ENCODE assay signal across 32 cellular contexts in the genomic region with DNA sequence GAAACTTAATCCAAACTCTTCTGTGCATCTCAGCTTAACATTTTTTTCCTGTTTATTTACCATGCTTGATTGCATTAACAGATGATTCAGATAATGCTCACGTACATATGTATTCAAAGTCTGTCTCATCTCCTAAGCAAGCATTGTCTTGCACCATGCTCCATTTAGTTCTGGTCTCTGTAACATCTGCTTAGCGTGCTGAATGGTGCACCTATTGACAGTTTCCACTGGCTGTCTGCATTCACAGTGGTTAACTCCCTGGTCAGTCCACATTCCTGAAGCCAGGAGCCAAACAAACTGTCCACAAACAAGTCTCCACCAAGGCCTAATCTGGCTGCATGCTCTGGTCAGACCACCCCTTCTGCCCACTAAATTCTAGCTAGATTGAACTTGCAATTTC.
DNase-seq lines count a peak whose midpoint lies in the region; ATAC-seq and TF ChIP-seq lines count a peak whose summit lies in the region.
"Had no signal": no experiment of that assay in that cellular context is flagged by ENCODE, and none has a peak within 500 bp of the region (broad histone marks: within the 10 kb centered on the region; RNA-seq: fewer than 3 reads in every experiment).

No MANE protein-coding gene starts in this region.

- H3K27ac ChIP-seq in DOHH2 (ENCODE audit: low read depth, low read length) (peak overlapping the region; percentile 82), OCI-LY1 (ENCODE audit: low read depth, low read length, poor library complexity, severe bottlenecking) (peak overlapping the region; percentile 28), epithelial cell of prostate (peak overlapping the region; percentile 32), lower lobe of right lung (no peak overlapping the region), suprapubic skin (no peak overlapping the region)
- H3K27ac ChIP-seq: neutrophil, thoracic aorta, uterus had no signal

- peaks cover 3% of the 10 kb centered on the region for H3K4me1 Mint-ChIP-seq in memory B cell
- H3K4me1 Mint-ChIP-seq in activated T-helper 2 cell treated with anti-CD3 and anti-CD28 coated beads, Interferon-gamma antibody, Interleukin-2, Interleukin-4, amounts not matched to agents 10 μg/mL and 5 μg/mL and 100 μg/mL, durations not matched to agents 14 hours and 24 hours and 36 hours (ENCODE audit: low read depth) = no peaks in the 10 kb centered on the region
- H3K4me1 Mint-ChIP-seq: activated CD4-positive, alpha-beta T cell treated with anti-CD3 and anti-CD28 coated beads for 36 hours; T-helper 17 cell had no signal

- no peaks in the 10 kb centered on the region for H3K27me3 Mint-ChIP-seq in memory B cell
- H3K27me3 Mint-ChIP-seq in activated T-helper 2 cell treated with anti-CD3 and anti-CD28 coated beads, Interferon-gamma antibody, Interleukin-2, Interleukin-4, amounts not matched to agents 10 μg/mL and 5 μg/mL and 100 μg/mL, durations not matched to agents 14 hours and 24 hours and 36 hours (ENCODE audit: low read depth) = no peaks in the 10 kb centered on the region
- H3K27me3 Mint-ChIP-seq: activated CD4-positive, alpha-beta T cell treated with anti-CD3 and anti-CD28 coated beads for 36 hours; B cell; T-helper 17 cell had no signal

- TF ChIP-seq POLR2A in suprapubic skin (IDR thresholded peaks at IDR 0.05) = no peak

- H3K27ac Mint-ChIP-seq in memory B cell = peak overlapping the region; percentile 53
- no peak overlapping the region for H3K27ac Mint-ChIP-seq in activated T-helper 2 cell treated with anti-CD3 and anti-CD28 coated beads, Interferon-gamma antibody, Interleukin-2, Interleukin-4, amounts not matched to agents 10 μg/mL and 5 μg/mL and 100 μg/mL, durations not matched to agents 14 hours and 24 hours and 36 hours
- H3K27ac Mint-ChIP-seq: activated CD4-positive, alpha-beta T cell treated with anti-CD3 and anti-CD28 coated beads for 36 hours; activated CD8-positive, alpha-beta T cell treated with anti-CD3 and anti-CD28 coated beads, Interleukin-2, amount 10 ng/mL, durations not matched to agents 7 days and 5 days; activated naive CD4-positive, alpha-beta T cell treated with anti-CD3 and anti-CD28 coated beads, Interleukin-2, amount 50 U/mL, for 72 hours; B cell; CD8-positive, alpha-beta T cell; T-helper 17 cell had no signal

- H3K9ac ChIP-seq in OCI-LY1 (ENCODE audit: low read length) = no peak overlapping the region

- H3K36me3 Mint-ChIP-seq in memory B cell = peaks cover 12% of the 10 kb centered on the region
- peaks cover 59% of the 10 kb centered on the region for H3K36me3 Mint-ChIP-seq in activated T-helper 2 cell treated with anti-CD3 and anti-CD28 coated beads, Interferon-gamma antibody, Interleukin-2, Interleukin-4, amounts not matched to agents 10 μg/mL and 5 μg/mL and 100 μg/mL, durations not matched to agents 14 hours and 24 hours and 36 hours (ENCODE audit: low read depth)

- H3K9me3 ChIP-seq in DOHH2 (ENCODE audit: control insufficient read depth, insufficient read depth, low read length) = no peaks in the 10 kb centered on the region
- no peaks in the 10 kb centered on the region for H3K9me3 ChIP-seq in OCI-LY1 (ENCODE audit: low read length)
- no peaks in the 10 kb centered on the region for H3K9me3 ChIP-seq in lower lobe of right lung
- no peaks in the 10 kb centered on the region for H3K9me3 ChIP-seq in suprapubic skin
- H3K9me3 ChIP-seq: neutrophil, thoracic aorta, uterus had no signal

- H4K20me1 ChIP-seq in DOHH2 (ENCODE audit: control insufficient read depth, insufficient read depth, low read depth, low read length) (no peaks in the 10 kb centered on the region), OCI-LY1 (ENCODE audit: insufficient read depth, low read length) (no peaks in the 10 kb centered on the region)

- H3K4me2 ChIP-seq in DOHH2 (ENCODE audit: low read length) = peak overlapping the region; percentile 62
- H3K4me2 ChIP-seq in OCI-LY1 (ENCODE audit: low read length) = no peak overlapping the region

- H3K4me1 ChIP-seq in DOHH2 (ENCODE audit: control insufficient read depth, low read length) (peaks cover 60% of the 10 kb centered on the region), OCI-LY1 (ENCODE audit: insufficient read depth, low read length, severe bottlenecking) (peaks cover 14% of the 10 kb centered on the region), lower lobe of right lung (no peaks in the 10 kb centered on the region), suprapubic skin (no peaks in the 10 kb centered on the region)
- H3K4me1 ChIP-seq: uterus had no signal

- DNase-seq in epithelial cell of prostate (ENCODE audit: low read depth, low spot score) (peak; percentile 56), memory B cell (ENCODE audit: low spot score in 2 of 2) (no peak), lower lobe of right lung (no peak), suprapubic skin (ENCODE audit: low spot score in 2 of 2) (no peak), RPMI8226 (no peak)
- no peak for DNase-seq in activated T-helper 2 cell treated with anti-CD3 and anti-CD28 coated beads, Interferon-gamma antibody, Interleukin-2, Interleukin-4, amounts not matched to agents 10 μg/mL and 5 μg/mL and 100 μg/mL, durations not matched to agents 14 hours and 24 hours and 36 hours (ENCODE audit: low spot score)
- DNase-seq: activated CD4-positive, alpha-beta T cell treated with anti-CD3 and anti-CD28 coated beads for 36 hours; activated CD8-positive, alpha-beta T cell treated with anti-CD3 and anti-CD28 coated beads, Interleukin-2, amount 10 ng/mL, durations not matched to agents 7 days and 5 days; anterior cingulate cortex; CD8-positive, alpha-beta T cell; central memory CD4-positive, alpha-beta T cell; dermis blood vessel endothelial cell; DMS 273 treated with DMSO at 0.1 percent for 48 hours; GDM1; head of caudate nucleus; KG1; left colon; MM.1S; NCI-H1436 treated with DMSO at 0.1 percent for 48 hours; NCI-H2107; OCI-M1; stimulated activated naive CD8-positive, alpha-beta T cell treated with anti-CD3 and anti-CD28 coated beads, Interleukin-15, Interleukin-2, amounts not matched to agents 100 U/mL and 50 U/mL, for 24 hours; T-helper 17 cell; uterus had no signal

- H3K79me2 ChIP-seq in DOHH2 (ENCODE audit: control insufficient read depth, low read length) (no peaks in the 10 kb centered on the region), OCI-LY1 (ENCODE audit: insufficient read depth, low read length) (no peaks in the 10 kb centered on the region)

- WGBS in suprapubic skin = 92% methylated on average over 2 of the region's 2 CpGs

- H3K4me3 ChIP-seq in DOHH2 (ENCODE audit: low read length) = peak overlapping the region; percentile 39
- H3K4me3 ChIP-seq in OCI-LY1 (ENCODE audit: low read depth, low read length, poor library complexity, severe bottlenecking) = no peak overlapping the region
- H3K4me3 ChIP-seq in lower lobe of right lung = no peak overlapping the region
- H3K4me3 ChIP-seq in suprapubic skin = no peak overlapping the region
- H3K4me3 ChIP-seq: thoracic aorta, uterus had no signal

- intact Hi-C loops in activated T-helper 2 cell treated with anti-CD3 and anti-CD28 coated beads, Interferon-gamma antibody, Interleukin-2, Interleukin-4, amounts not matched to agents 10 μg/mL and 5 μg/mL and 100 μg/mL, durations not matched to agents 14 hours and 24 hours and 36 hours (cut with micrococcal nuclease) = no loop called here
- intact Hi-C loops in lower lobe of right lung (cut with DNase I) = no loop called here

- no peaks in the 10 kb centered on the region for H3K27me3 ChIP-seq in DOHH2 (ENCODE audit: control insufficient read depth, low read length)
- no peaks in the 10 kb centered on the region for H3K27me3 ChIP-seq in OCI-LY1 (ENCODE audit: insufficient read depth, low read length)
- no peaks in the 10 kb centered on the region for H3K27me3 ChIP-seq in lower lobe of right lung (ENCODE audit: low read depth)
- H3K27me3 ChIP-seq in suprapubic skin = no peaks in the 10 kb centered on the region
- H3K27me3 ChIP-seq: neutrophil, uterus had no signal

- no peaks in the 10 kb centered on the region for H3K9me3 Mint-ChIP-seq in memory B cell
- no peaks in the 10 kb centered on the region for H3K9me3 Mint-ChIP-seq in activated T-helper 2 cell treated with anti-CD3 and anti-CD28 coated beads, Interferon-gamma antibody, Interleukin-2, Interleukin-4, amounts not matched to agents 10 μg/mL and 5 μg/mL and 100 μg/mL, durations not matched to agents 14 hours and 24 hours and 36 hours
- H3K9me3 Mint-ChIP-seq: activated naive CD4-positive, alpha-beta T cell treated with anti-CD3 and anti-CD28 coated beads, Interleukin-2, amount 50 U/mL, for 72 hours; CD8-positive, alpha-beta T cell had no signal

- TF ChIP-seq EP300 in suprapubic skin (IDR thresholded peaks at IDR 0.05) = no peak

- TF ChIP-seq CTCF in DOHH2 (IDR thresholded peaks at IDR 0.05; ENCODE audit: low read depth, low read length, poor library complexity, severe bottlenecking) = no peak
- no peak for TF ChIP-seq CTCF in OCI-LY1 (IDR thresholded peaks at IDR 0.05; ENCODE audit: low read length)
- no peak for TF ChIP-seq CTCF in lower lobe of right lung (IDR thresholded peaks at IDR 0.05)
- TF ChIP-seq CTCF in suprapubic skin (IDR thresholded peaks at IDR 0.05) = no peak

- ATAC-seq in memory B cell (ENCODE audit: low read depth) (no peak), lower lobe of right lung (no peak)
- ATAC-seq: activated CD4-positive, alpha-beta T cell treated with anti-CD3 and anti-CD28 coated beads for 36 hours; activated CD8-positive, alpha-beta T cell treated with anti-CD3 and anti-CD28 coated beads, Interleukin-2, amount 10 ng/mL, durations not matched to agents 7 days and 5 days; activated naive CD4-positive, alpha-beta T cell treated with anti-CD3 and anti-CD28 coated beads, Interleukin-2, amount 50 U/mL, for 72 hours; CD8-positive, alpha-beta T cell; left colon; Right ventricle myocardium inferior; SK-N-SH treated with all-trans-retinoic acid at 6 μM for 48 hours; stimulated activated naive CD8-positive, alpha-beta T cell treated with anti-CD3 and anti-CD28 coated beads, Interleukin-15, Interleukin-2, amounts not matched to agents 100 U/mL and 50 U/mL, for 24 hours; T-helper 17 cell had no signal

- H3K36me3 ChIP-seq in DOHH2 (ENCODE audit: control insufficient read depth, low read length) = peaks cover 93% of the 10 kb centered on the region
- H3K36me3 ChIP-seq in OCI-LY1 (ENCODE audit: insufficient read depth, low read length) = peaks cover 91% of the 10 kb centered on the region
- peaks cover 33% of the 10 kb centered on the region for H3K36me3 ChIP-seq in lower lobe of right lung
- H3K36me3 ChIP-seq in suprapubic skin = peaks cover 47% of the 10 kb centered on the region
- H3K36me3 ChIP-seq: uterus had no signal

- peaks cover 25% of the 10 kb centered on the region for H3F3A ChIP-seq in DOHH2 (ENCODE audit: control insufficient read depth, insufficient read depth)
- no peaks in the 10 kb centered on the region for H3F3A ChIP-seq in OCI-LY1 (ENCODE audit: insufficient read depth, low read length)

- no peaks in the 10 kb centered on the region for H3K9me2 ChIP-seq in DOHH2 (replicated peaks; ENCODE audit: control insufficient read depth, low read length)
- H3K9me2 ChIP-seq in OCI-LY1 (ENCODE audit: low read depth, low read length) = no peaks in the 10 kb centered on the region

- no peak overlapping the region for H2AFZ ChIP-seq in OCI-LY1 (ENCODE audit: low read length)

- no peak overlapping the region for H3K4me3 Mint-ChIP-seq in memory B cell
- H3K4me3 Mint-ChIP-seq in activated T-helper 2 cell treated with anti-CD3 and anti-CD28 coated beads, Interferon-gamma antibody, Interleukin-2, Interleukin-4, amounts not matched to agents 10 μg/mL and 5 μg/mL and 100 μg/mL, durations not matched to agents 14 hours and 24 hours and 36 hours (ENCODE audit: low read depth) = no peak overlapping the region
- H3K4me3 Mint-ChIP-seq: activated CD4-positive, alpha-beta T cell treated with anti-CD3 and anti-CD28 coated beads for 36 hours; activated CD8-positive, alpha-beta T cell treated with anti-CD3 and anti-CD28 coated beads, Interleukin-2, amount 10 ng/mL, durations not matched to agents 7 days and 5 days; B cell; CD8-positive, alpha-beta T cell; T-helper 17 cell had no signal

Comparison
In these comparisons a context has a peak if more than half of its experiments do, and no peak if none do; other contexts are left out.
1. H3K27ac ChIP-seq: peak in DOHH2 (single experiment), OCI-LY1 (single experiment) and epithelial cell of prostate (single experiment); none in lower lobe of right lung (single experiment) and suprapubic skin (single experiment).